Comparison of ENCODE assay signal across 27 cellular contexts in the genomic region with DNA sequence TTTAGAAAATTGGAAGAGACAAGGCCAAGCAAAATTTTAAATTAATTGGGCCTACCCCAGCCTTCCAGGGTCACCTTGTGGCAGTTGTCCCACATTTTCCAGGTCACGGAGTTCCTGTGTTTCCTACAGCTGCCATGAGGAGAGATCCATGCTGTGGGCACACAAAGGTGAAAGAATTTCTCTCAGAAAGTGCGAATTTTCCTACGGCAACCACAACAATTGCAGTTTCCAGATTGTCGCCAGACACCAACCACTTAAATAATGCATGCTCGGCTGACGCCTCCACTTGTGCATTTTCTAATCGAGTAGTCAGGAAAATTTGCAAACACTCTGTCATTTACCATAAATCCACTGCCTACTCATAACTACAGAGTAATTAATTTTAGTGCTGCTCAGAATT.
DNase-seq lines count a peak whose midpoint lies in the region; ATAC-seq, FAIRE-seq and TF ChIP-seq lines count a peak whose summit lies in the region.
"Had no signal": no experiment of that assay in that cellular context is flagged by ENCODE, and none has a peak within 500 bp of the region (broad histone marks: within the 10 kb centered on the region; RNA-seq: fewer than 3 reads in every experiment).

No MANE protein-coding gene starts in this region.

- TF ChIP-seq EP300 in stomach (IDR thresholded peaks at IDR 0.05) = no peak

- H3K27me3 Mint-ChIP-seq in astrocyte (ENCODE audit: low read depth, unreplicated experiment) (no peaks in the 10 kb centered on the region), neural progenitor cell (ENCODE audit: insufficient read depth, low read depth) (peaks cover 4% of the 10 kb centered on the region)

- WGBS in stomach, 5 donors = 91 to 93% (median 92%) methylated on average over 7 of the region's 7 CpGs

- no peak for ATAC-seq in HG03025 (IDR thresholded peaks at IDR 0.05; ENCODE audit: low FRiP score, unreplicated experiment)
- no peak for ATAC-seq in stimulated activated naive CD8-positive, alpha-beta T cell treated with anti-CD3 and anti-CD28 coated beads, Interleukin-15, Interleukin-2, amounts not matched to agents 100 U/mL and 50 U/mL, for 24 hours
- ATAC-seq: CD8-positive, alpha-beta T cell; HepG2; Right ventricle myocardium inferior had no signal

- H3K4me1 Mint-ChIP-seq in astrocyte (ENCODE audit: low read depth, unreplicated experiment) (peaks cover 57% of the 10 kb centered on the region), neural progenitor cell (peaks cover 40% of the 10 kb centered on the region)

- H3K36me3 ChIP-seq in astrocyte (ENCODE audit: insufficient read depth, low read length) (no peaks in the 10 kb centered on the region), neural progenitor cell (no peaks in the 10 kb centered on the region), stomach (no peaks in the 10 kb centered on the region)

- FAIRE-seq in astrocyte (lab: Jason Lieb, UNC) = no peak
- FAIRE-seq: G401.6, GM18507, HepG2, RCC 7860 had no signal

- peak overlapping the region; percentile 42 for H3K9ac ChIP-seq in astrocyte (ENCODE audit: low read length)
- H3K9ac ChIP-seq in neural progenitor cell = no peak overlapping the region

- H3K27ac Mint-ChIP-seq in astrocyte (ENCODE audit: unreplicated experiment) (peak overlapping the region; percentile 93), neural progenitor cell (peak overlapping the region; percentile 50)
- H3K27ac Mint-ChIP-seq: CD8-positive, alpha-beta T cell had no signal

- H3K9me3 ChIP-seq in astrocyte (ENCODE audit: insufficient read depth, low read depth, low read length) (no peaks in the 10 kb centered on the region), neural progenitor cell (ENCODE audit: low read depth) (no peaks in the 10 kb centered on the region), stomach (no peaks in the 10 kb centered on the region)

- H3K27me3 ChIP-seq in astrocyte (ENCODE audit: insufficient read depth, low read length) (no peaks in the 10 kb centered on the region), neural progenitor cell (no peaks in the 10 kb centered on the region), stomach (no peaks in the 10 kb centered on the region)

- H3F3A ChIP-seq in neural progenitor cell (ENCODE audit: low read depth) = no peaks in the 10 kb centered on the region

- H3K27ac ChIP-seq in astrocyte (ENCODE audit: low read depth, low read length) = peak overlapping the region; percentile 71
- no peak overlapping the region for H3K27ac ChIP-seq in neural progenitor cell
- no peak overlapping the region for H3K27ac ChIP-seq in stomach
- H3K27ac ChIP-seq: 22Rv1 had no signal

- H3K4me1 ChIP-seq in astrocyte (ENCODE audit: insufficient read depth, low read length) (peaks cover 54% of the 10 kb centered on the region), neural progenitor cell (peaks cover 7% of the 10 kb centered on the region), stomach (peaks cover 0 to 11% (median 4%) of the 10 kb centered on the region in 4 donors)

- H3K79me2 ChIP-seq in astrocyte (ENCODE audit: insufficient read depth, low read length) (no peaks in the 10 kb centered on the region), neural progenitor cell (ENCODE audit: low read depth) (no peaks in the 10 kb centered on the region)

- no peak overlapping the region for H2AFZ ChIP-seq in astrocyte (ENCODE audit: low read depth, low read length)
- H2AFZ ChIP-seq in neural progenitor cell (replicated peaks) = no peak overlapping the region

- H3K36me3 Mint-ChIP-seq in astrocyte (ENCODE audit: low read depth, unreplicated experiment) = no peaks in the 10 kb centered on the region
- H3K36me3 Mint-ChIP-seq in neural progenitor cell = no peaks in the 10 kb centered on the region
- H3K36me3 Mint-ChIP-seq: CD8-positive, alpha-beta T cell had no signal

- no peak for TF ChIP-seq POLR2A in stomach (IDR thresholded peaks at IDR 0.05)

- TF ChIP-seq CTCF in astrocyte (IDR thresholded peaks at IDR 0.05; ENCODE audit: insufficient read depth, low read depth, low read length) (no peak), neural progenitor cell (IDR thresholded peaks at IDR 0.05) (no peak), stomach (IDR thresholded peaks at IDR 0.05) (no peak)

- no peaks in the 10 kb centered on the region for H4K20me1 ChIP-seq in astrocyte (ENCODE audit: insufficient read depth, low read length)
- no peaks in the 10 kb centered on the region for H4K20me1 ChIP-seq in neural progenitor cell (ENCODE audit: low read depth)

- no peak overlapping the region for H3K4me3 ChIP-seq in astrocyte (ENCODE audit: insufficient read depth, low read depth, low read length)
- H3K4me3 ChIP-seq in neural progenitor cell = no peak overlapping the region
- H3K4me3 ChIP-seq in stomach = no peak overlapping the region

- no peak overlapping the region for H3K4me3 Mint-ChIP-seq in astrocyte (ENCODE audit: unreplicated experiment)
- no peak overlapping the region for H3K4me3 Mint-ChIP-seq in neural progenitor cell
- H3K4me3 Mint-ChIP-seq: CD8-positive, alpha-beta T cell had no signal

- H3K9me3 Mint-ChIP-seq in astrocyte (ENCODE audit: unreplicated experiment) = no peaks in the 10 kb centered on the region
- H3K9me3 Mint-ChIP-seq in neural progenitor cell = peaks cover 3% of the 10 kb centered on the region
- H3K9me3 Mint-ChIP-seq: CD8-positive, alpha-beta T cell; HFFc6 had no signal

- H3K4me2 ChIP-seq in astrocyte (ENCODE audit: low read length) = peak overlapping the region; percentile 70
- H3K4me2 ChIP-seq in neural progenitor cell = no peak overlapping the region

- DNase-seq in NCI-H2171 treated with DMSO at 0.1 percent for 48 hours (lab: John Stamatoyannopoulos, UW) (peak; percentile 1), NCI-H2171 (lab: John Stamatoyannopoulos, UW) (no peak), astrocyte (ENCODE audit: low read depth) (peak; percentile 62), neural progenitor cell (ENCODE audit: low spot score) (peak; percentile 32), Kasumi-1 (lab: John Stamatoyannopoulos, UW) (no peak), stomach (no peak)
- DNase-seq in stimulated activated naive CD8-positive, alpha-beta T cell treated with anti-CD3 and anti-CD28 coated beads, Interleukin-15, Interleukin-2, amounts not matched to agents 100 U/mL and 50 U/mL, for 24 hours = no peak
- DNase-seq: ACHN; C1 segment of cervical spinal cord; CD8-positive, alpha-beta T cell; H7; HFFc6; KBM-7; NCI-H1105; NCI-H146; NCI-H2029; NCI-H345; NCI-H524; NCI-H774; NK-92 treated with Interleukin-12 subunit alpha and Interleukin-12 subunit beta, amount 100 ng/mL, for 24 hours had no signal

- intact Hi-C loops in stomach (cut with DNase I; ENCODE audit: low total_unique reads) = no loop called here

Comparison
In these comparisons a context has a peak if more than half of its experiments do, and no peak if none do; other contexts are left out.
1. DNase-seq: peak in NCI-H2171 treated with DMSO at 0.1 percent for 48 hours (single experiment), astrocyte (single experiment) and neural progenitor cell (single experiment); none in NCI-H2171 (single experiment), Kasumi-1 (0 of 2), stomach (single experiment) and stimulated activated naive CD8-positive, alpha-beta T cell treated with anti-CD3 and anti-CD28 coated beads, Interleukin-15, Interleukin-2, amounts not matched to agents 100 U/mL and 50 U/mL, for 24 hours (single experiment).